Comparison of ENCODE assay signal across 10 cellular contexts in genomic region chr7:875051-875450, GRCh38. TPM values are rescaled to one million over a fixed set of nuclear protein-coding genes. Genes with fewer than 3 reads are reported as not detected.
DNase-seq lines count a peak whose midpoint lies in the region; ATAC-seq, FAIRE-seq and TF ChIP-seq lines count a peak whose summit lies in the region.
"Had no signal": no experiment of that assay in that cellular context is flagged by ENCODE, and none has a peak within 500 bp of the region (broad histone marks: within the 10 kb centered on the region; RNA-seq: fewer than 3 reads in every experiment).

No MANE protein-coding gene starts in this region.

- ATAC-seq in K562 = no peak
- no peak for ATAC-seq in foreskin keratinocyte

- in situ Hi-C loops in K562 (cut with MboI) (no loop called here), GM13976 (cut with MboI; ENCODE audit: low sequenced_read_pairs, unreplicated experiment) (loop anchor here (10.0 kb wide), 1 partner anchor 560 kb away; no protein-coding TSS in a partner anchor)

- peak; percentile 62 for DNase-seq in NCI-H146 treated with DMSO at 0.1 percent for 48 hours (lab: John Stamatoyannopoulos, UW; ENCODE audit: unreplicated experiment)
- no peak for DNase-seq in K562 (ENCODE audit: extremely low read depth in 1 of 4, low spot score in 3 of 4)
- no peak for DNase-seq in ovary
- no peak for DNase-seq in activated gamma-delta T cell treated with Interleukin-2 at 50 U/mL for 16 hours
- no peak for DNase-seq in foreskin keratinocyte
- DNase-seq in GM13976 (ENCODE audit: low spot score) = no peak
- DNase-seq in central memory CD4-positive, alpha-beta T cell = no peak
- DNase-seq: Calu3 had no signal

- FAIRE-seq in K562 (lab: Jason Lieb, UNC) = no peak
- FAIRE-seq: bronchial epithelial cell had no signal

- H3K36me3 ChIP-seq in K562 (ENCODE audit: control insufficient read depth, insufficient read depth, low read length) (peaks cover 62% of the 10 kb centered on the region), ovary (no peaks in the 10 kb centered on the region)

- TF ChIP-seq RAD21 in K562 (CRISPR knock-in tag; conservative IDR thresholded peaks at IDR 0.05 in 1 of 2, IDR thresholded peaks at IDR 0.05 in 1 of 2) = no peak

- H2AFZ ChIP-seq in K562 (ENCODE audit: low read depth, low read length) = no peak overlapping the region

- peak overlapping the region in 1 of 2 experiments; percentile 50; a peak in 2 of 4 replicates for H3K9ac ChIP-seq in K562 (ENCODE audit: insufficient read depth in 1 of 2, low read depth in 2 of 2, low read length in 2 of 2)

- no peak overlapping the region; the same call in 1 of the 2 replicates for H3K4me2 ChIP-seq in K562 (ENCODE audit: insufficient read depth, low read length)

- peaks cover 15% of the 10 kb centered on the region for H4K20me1 ChIP-seq in K562 (replicated peaks; ENCODE audit: control insufficient read depth, insufficient read depth, low read length)

- POLR2A ChIA-PET in K562 (lab: Yijun Ruan, JAX) = interaction anchor here (0.6 to 1.3 kb wide), 6 partner anchors 9 to 687 kb away, joined by 3 to 4 read pairs (median 4); no protein-coding TSS in a partner anchor

- no peaks in the 10 kb centered on the region for H3K9me1 ChIP-seq in K562 (ENCODE audit: control insufficient read depth, insufficient read depth, low read length)

- TF ChIP-seq POLR2A in K562 (conservative IDR thresholded peaks at IDR 0.05) (no peak), ovary (IDR thresholded peaks at IDR 0.05) (no peak)

- TF ChIP-seq EP300 in K562 (IDR thresholded peaks at IDR 0.05; ENCODE audit: low read length) (no peak), ovary (IDR thresholded peaks at IDR 0.05) (no peak)

- H3K27ac ChIP-seq in C4-2B (peak overlapping the region; percentile 86), K562 (ENCODE audit: extremely low read depth, low read depth, low read length) (peak overlapping the region; percentile 86; the same call in 1 of the 3 replicates), ovary (peak overlapping the region; percentile 63 to 85), foreskin keratinocyte (no peak overlapping the region)

- CTCF ChIA-PET in K562 (lab: Yijun Ruan, JAX; ENCODE audit: low intra/inter-chr PET ratio) = no interaction called here

- BruUV-seq in K562 (replicated peaks; lab: Mats Ljungman, UMichigan) = no TSS peak

- H3K4me3 ChIP-seq in K562 (no peak overlapping the region), ovary (no peak overlapping the region)

- H3K9me3 ChIP-seq in K562 (replicated peaks; ENCODE audit: control insufficient read depth, insufficient read depth, low read depth, low read length) (peaks cover 2% of the 10 kb centered on the region; the same call in 1 of the 2 replicates), ovary (no peaks in the 10 kb centered on the region)

- intact Hi-C loops in K562 (cut with micrococcal nuclease) = no loop called here
- intact Hi-C loops in ovary (cut with DNase I) = loop anchor here in 2 of 4 donors (10.0 kb wide), 2 partner anchors 90 to 350 kb away; no protein-coding TSS in a partner anchor

- H3K4me1 ChIP-seq in K562 (replicated peaks in 1 of 2; ENCODE audit: control insufficient read depth in 2 of 2, insufficient read depth in 2 of 2, low read length in 2 of 2) = peaks cover 33 to 34% of the 10 kb centered on the region in 2 experiments
- H3K4me1 ChIP-seq in ovary (ENCODE audit: insufficient read depth) = peaks cover 22% of the 10 kb centered on the region
- no peaks in the 10 kb centered on the region for H3K4me1 ChIP-seq in foreskin keratinocyte

- no peak for TF ChIP-seq CTCF in C4-2B (conservative IDR thresholded peaks at IDR 0.05)
- TF ChIP-seq CTCF in K562 (IDR thresholded peaks at IDR 0.05 in 2 of 3, conservative IDR thresholded peaks at IDR 0.05 in 1 of 3; ENCODE audit: insufficient read depth in 2 of 3, low read depth in 1 of 3, low read length in 3 of 3) = no peak
- no peak for TF ChIP-seq CTCF in ovary (IDR thresholded peaks at IDR 0.05)
- no peak for TF ChIP-seq CTCF in foreskin keratinocyte (conservative IDR thresholded peaks at IDR 0.05)
- TF ChIP-seq CTCF in GM13976 (IDR thresholded peaks at IDR 0.05; ENCODE audit: borderline replicate concordance, control extremely low read depth, extremely low read depth, insufficient read depth, missing control alignments) = no peak

- 92% methylated on average over 7 of the region's 7 CpGs for WGBS in K562 (ENCODE audit: insufficient coverage, low coverage, missing lambda C conversion rate)
- 30 to 40% (median 36%) methylated on average over 7 of the region's 7 CpGs for WGBS in ovary, 3 donors

- H3K27me3 ChIP-seq in K562 (ENCODE audit: control insufficient read depth in 2 of 2, insufficient read depth in 2 of 2, low read length in 2 of 2) (no peaks in the 10 kb centered on the region), ovary (no peaks in the 10 kb centered on the region), foreskin keratinocyte (no peaks in the 10 kb centered on the region)

- H3K79me2 ChIP-seq in K562 (ENCODE audit: control insufficient read depth, insufficient read depth, low read length) = peaks cover 40% of the 10 kb centered on the region

TF ChIP-seq in K562, 482 proteins besides CTCF, POLR2A, EP300 and RAD21:
- TF ChIP-seq POLR2G (IDR thresholded peaks at IDR 0.05; ENCODE audit: low read depth, low read length) (no peak), ZNF146 (CRISPR knock-in tag; IDR thresholded peaks at IDR 0.05; ENCODE audit: unreplicated experiment) (no peak)

RNA-seq across cellular contexts. Expression of gene GET4, which starts 1.3 kb away (rescaled TPM):
- total RNA-seq in K562 (2011; cell fraction: chromatin; rRNA removed; ENCODE audit: low replicate concordance) = 48.4 and 118 TPM in 2 replicates
- total RNA-seq in K562 (2011; cell fraction: nucleolus; rRNA removed) = 96.6 and 125 TPM in 2 replicates
- 56.0 and 71.4 TPM in 2 replicates for total RNA-seq in K562 (2011; cell fraction: nucleoplasm; rRNA removed)
- total RNA-seq in K562 (2014; rRNA removed) (111 and 135 TPM in 2 replicates), K562 (2014; rRNA removed; fragmentation: Illumina TruSeq; extraction: Trizol) (13.0 and 15.7 TPM in 2 replicates), K562 (2015; rRNA removed; fragmentation: Illumina TruSeq; extraction: Trizol) (37.9 and 40.4 TPM in 2 replicates), K562 (2021) (83.3 and 89.9 TPM in 2 replicates), ovary (10 to 100 TPM; 16.8 to 37.6 (median 30.4) TPM), foreskin keratinocyte (27.0 and 32.1 TPM in 2 replicates)
- polyA plus RNA-seq in K562 (2011; rRNA removed) (45.0 and 45.4 TPM in 2 replicates), K562 (2014; fragmentation: Illumina TruSeq; extraction: Trizol) (33.2 and 48.4 TPM in 2 replicates), K562 (2014; fragmentation: Nextera tagmentation; extraction: Ambion mirVana) (1 to 10 TPM in 1 of 2 experiments, under 1 TPM in 1; 0.99 to 2.0 TPM), K562 (2014; rRNA removed) (122 and 151 TPM in 2 replicates), ovary (10 to 100 TPM in 1 of 2 donors, 1 to 10 TPM in 1; 7.2 to 37.2 TPM), foreskin keratinocyte (40.9 TPM in 2 replicates)
- 69.2 and 135 TPM in 2 replicates for polyA plus RNA-seq in K562 (2011; cell fraction: cytosol; rRNA removed)
- polyA plus RNA-seq in K562 (2011; cell fraction: nucleus; rRNA removed) = 114 and 189 TPM in 2 replicates
- polyA plus RNA-seq in K562 (2012) = 53.9 and 82.1 TPM in 2 replicates
- 8.6 and 13.3 TPM in 2 replicates for polyA minus RNA-seq in K562 (2011; rRNA and poly(A)+ RNA removed)
- polyA minus RNA-seq in K562 (2011; cell fraction: cytosol; rRNA and poly(A)+ RNA removed) = 24.0 and 28.9 TPM in 2 replicates
- polyA minus RNA-seq in K562 (2011; cell fraction: nucleus; rRNA and poly(A)+ RNA removed) = 24.9 and 29.6 TPM in 2 replicates

RNA-seq across cellular contexts. Expression of gene SUN1, which starts 42.8 kb away (rescaled TPM):
- 527 and 872 TPM in 2 replicates for total RNA-seq in K562 (2011; cell fraction: chromatin; rRNA removed; ENCODE audit: low replicate concordance)
- 542 and 585 TPM in 2 replicates for total RNA-seq in K562 (2011; cell fraction: nucleolus; rRNA removed)
- total RNA-seq in K562 (2011; cell fraction: nucleoplasm; rRNA removed) = 348 and 489 TPM in 2 replicates
- total RNA-seq in K562 (2014; rRNA removed) (80.5 and 86.7 TPM in 2 replicates), K562 (2014; rRNA removed; fragmentation: Illumina TruSeq; extraction: Trizol) (38.9 and 42.3 TPM in 2 replicates), K562 (2015; rRNA removed; fragmentation: Illumina TruSeq; extraction: Trizol) (49.2 and 53.5 TPM in 2 replicates), K562 (2021) (81.9 and 101 TPM in 2 replicates), ovary (100 to 1,000 TPM; 140 to 196 (median 154) TPM), foreskin keratinocyte (87.9 and 89.1 TPM in 2 replicates)
- polyA plus RNA-seq in K562 (2011; rRNA removed) (132 and 143 TPM in 2 replicates), K562 (2014; fragmentation: Illumina TruSeq; extraction: Trizol) (62.3 and 88.2 TPM in 2 replicates), K562 (2014; fragmentation: Nextera tagmentation; extraction: Ambion mirVana) (10 to 100 TPM; 36.8 TPM), K562 (2014; rRNA removed) (105 and 119 TPM in 2 replicates), ovary (100 to 1,000 TPM; 100 to 135 TPM), foreskin keratinocyte (29.1 and 35.5 TPM in 2 replicates)
- 249 and 254 TPM in 2 replicates for polyA plus RNA-seq in K562 (2011; cell fraction: cytosol; rRNA removed)
- polyA plus RNA-seq in K562 (2011; cell fraction: nucleus; rRNA removed) = 889 and 1,080 TPM in 2 replicates
- polyA plus RNA-seq in K562 (2012) = 107 and 112 TPM in 2 replicates
- 72.4 and 98.1 TPM in 2 replicates for polyA minus RNA-seq in K562 (2011; rRNA and poly(A)+ RNA removed)
- polyA minus RNA-seq in K562 (2011; cell fraction: cytosol; rRNA and poly(A)+ RNA removed) = 47.4 and 59.7 TPM in 2 replicates
- 245 and 267 TPM in 2 replicates for polyA minus RNA-seq in K562 (2011; cell fraction: nucleus; rRNA and poly(A)+ RNA removed)
